Comparison of ENCODE assay signal across 18 cellular contexts in genomic region chr1:147388969-147389368, GRCh38.
DNase-seq lines count a peak whose midpoint lies in the region; ATAC-seq, FAIRE-seq and TF ChIP-seq lines count a peak whose summit lies in the region.
"Had no signal": no experiment of that assay in that cellular context is flagged by ENCODE, and none has a peak within 500 bp of the region (broad histone marks: within the 10 kb centered on the region; RNA-seq: fewer than 3 reads in every experiment).

No MANE protein-coding gene starts in this region.

- H3K27me3 ChIP-seq in GM23248 (replicated peaks; ENCODE audit: insufficient read depth) (no peaks in the 10 kb centered on the region), Panc1 (ENCODE audit: control insufficient read depth, insufficient read depth, low read length) (no peaks in the 10 kb centered on the region), smooth muscle cell (ENCODE audit: low read depth) (no peaks in the 10 kb centered on the region)
- H3K27me3 ChIP-seq: SJCRH30 had no signal

- H3F3A ChIP-seq in GM23248 (ENCODE audit: insufficient read depth), result no peaks in the 10 kb centered on the region
- H3F3A ChIP-seq in smooth muscle cell (ENCODE audit: low read depth), result no peaks in the 10 kb centered on the region

- POLR2A ChIA-PET in Panc1 (lab: Charles Lee), result interaction anchor here (0.6 kb wide), 1 partner anchor 119 kb away, joined by 3 read pairs; no protein-coding TSS in a partner anchor

- no peak for FAIRE-seq in kidney (lab: Jason Lieb, UNC)
- FAIRE-seq: A549, GM19239, H54 had no signal

- H3K4me3 ChIP-seq in GM23248 (no peak overlapping the region), Panc1 (ENCODE audit: low read depth in 2 of 2, low read length in 2 of 2) (no peak overlapping the region), kidney (ENCODE audit: low read length in 2 of 2) (no peak overlapping the region), smooth muscle cell (no peak overlapping the region)
- H3K4me3 ChIP-seq: A549, SJCRH30 had no signal

- H4K20me1 ChIP-seq in GM23248 (ENCODE audit: insufficient read depth), result no peaks in the 10 kb centered on the region
- H4K20me1 ChIP-seq in smooth muscle cell (ENCODE audit: low read depth), result no peaks in the 10 kb centered on the region

- TF ChIP-seq CTCF in Panc1 (IDR thresholded peaks at IDR 0.05), result no peak
- no peak for TF ChIP-seq CTCF in kidney (IDR thresholded peaks at IDR 0.05; ENCODE audit: borderline replicate concordance, extremely low read depth, insufficient read depth)
- TF ChIP-seq CTCF in smooth muscle cell (IDR thresholded peaks at IDR 0.05; ENCODE audit: borderline replicate concordance, insufficient read depth, poor library complexity, severe bottlenecking), result no peak

- H2AFZ ChIP-seq in GM23248 (peak overlapping the region; percentile 55), smooth muscle cell (ENCODE audit: low read depth) (peak overlapping the region; percentile 76)

- intact Hi-C loops in Panc1 (cut with micrococcal nuclease; ENCODE audit: unreplicated experiment), result no loop called here
- intact Hi-C loops in kidney (cut with DNase I), result no loop called here

- DNase-seq in GM23248 (no peak), Panc1 (ENCODE audit: low read depth, low spot score) (no peak), kidney (peak; percentile 59), smooth muscle cell (lab: John Stamatoyannopoulos, UW; ENCODE audit: unreplicated experiment) (no peak), DMS79 treated with DMSO at 0.1 percent for 48 hours (lab: John Stamatoyannopoulos, UW) (no peak)
- DNase-seq: EL, NCI-H1417, NCI-H226, NCI-H524, NCI-H82, SJCRH30 had no signal

- CTCF ChIA-PET in Panc1 (lab: Charles Lee), result interaction anchor here (1.1 to 1.5 kb wide), 3 partner anchors 12 to 115 kb away, joined by 3 to 8 read pairs (median 7); no protein-coding TSS in a partner anchor

- in situ Hi-C loops in GM23248 (cut with MboI), result no loop called here
- in situ Hi-C loops in Panc1 (cut with HindIII; ENCODE audit: low pct_unique_long_range_greater_than_20kb, low sequenced_read_pairs), result no loop called here

- H3K9me2 ChIP-seq in GM23248 (ENCODE audit: insufficient read depth), result no peaks in the 10 kb centered on the region

- no peaks in the 10 kb centered on the region for H3K36me3 ChIP-seq in GM23248 (ENCODE audit: low read depth)
- H3K36me3 ChIP-seq in Panc1 (ENCODE audit: control insufficient read depth, insufficient read depth, low read length), result no peaks in the 10 kb centered on the region
- H3K36me3 ChIP-seq in kidney (ENCODE audit: control insufficient read depth in 1 of 2, insufficient read depth in 2 of 2, low read length in 2 of 2), result no peaks in the 10 kb centered on the region
- H3K36me3 ChIP-seq in smooth muscle cell (ENCODE audit: low read depth), result no peaks in the 10 kb centered on the region
- H3K36me3 ChIP-seq: SJCRH30 had no signal

- H3K79me2 ChIP-seq in GM23248 (ENCODE audit: insufficient read depth) (no peaks in the 10 kb centered on the region), smooth muscle cell (ENCODE audit: low read depth) (no peaks in the 10 kb centered on the region)

- H3K4me2 ChIP-seq in GM23248 (ENCODE audit: unreplicated experiment) (no peak overlapping the region), smooth muscle cell (no peak overlapping the region)
- H3K4me2 ChIP-seq: A549, KMS-11 had no signal

- H3K27ac ChIP-seq in GM23248 (no peak overlapping the region), Panc1 (ENCODE audit: low read length) (no peak overlapping the region), kidney (ENCODE audit: low read depth in 2 of 2, low read length in 2 of 2) (no peak overlapping the region), smooth muscle cell (ENCODE audit: low read depth) (no peak overlapping the region)
- H3K27ac ChIP-seq: A549, KMS-11, SJCRH30 had no signal

- BruUV-seq in Panc1 (replicated peaks; lab: Mats Ljungman, UMichigan), result no TSS peak

- ATAC-seq in Panc1, result peak; percentile 34; the same call in 1 of the 2 replicates
- ATAC-seq in HG03460 (IDR thresholded peaks at IDR 0.05; ENCODE audit: unreplicated experiment), result no peak
- ATAC-seq in HG02759 (IDR thresholded peaks at IDR 0.05; ENCODE audit: unreplicated experiment), result no peak
- no peak for ATAC-seq in HG02642 (IDR thresholded peaks at IDR 0.05; ENCODE audit: poor library complexity, unreplicated experiment)

- WGBS in GM23248 (ENCODE audit: low coverage in 1 of 2, low lambda C conversion rate in 2 of 2, missing lambda C conversion rate in 2 of 2), 2 experiments, result 38 to 64% methylated on average over 4 of the region's 4 CpGs
- 91% methylated on average over 4 of the region's 4 CpGs for WGBS in smooth muscle cell (ENCODE audit: low lambda C conversion rate)

- no peaks in the 10 kb centered on the region for H3K9me3 ChIP-seq in GM23248 (ENCODE audit: low read depth)
- no peaks in the 10 kb centered on the region for H3K9me3 ChIP-seq in Panc1 (ENCODE audit: control insufficient read depth, insufficient read depth, low read depth, low read length)
- peaks cover 0 to 2% of the 10 kb centered on the region in 2 donors for H3K9me3 ChIP-seq in kidney (ENCODE audit: control insufficient read depth in 1 of 2, low read length in 2 of 2)
- no peaks in the 10 kb centered on the region for H3K9me3 ChIP-seq in smooth muscle cell (replicated peaks; ENCODE audit: low read depth)
- H3K9me3 ChIP-seq: A549, SJCRH30 had no signal

- no peaks in the 10 kb centered on the region for H3K4me1 ChIP-seq in GM23248 (ENCODE audit: insufficient read depth)
- no peaks in the 10 kb centered on the region for H3K4me1 ChIP-seq in Panc1 (ENCODE audit: control insufficient read depth, insufficient read depth, low read length)
- no peaks in the 10 kb centered on the region for H3K4me1 ChIP-seq in kidney (ENCODE audit: control insufficient read depth in 1 of 2, insufficient read depth in 1 of 2, low read depth in 1 of 2, low read length in 2 of 2)
- no peaks in the 10 kb centered on the region for H3K4me1 ChIP-seq in smooth muscle cell (ENCODE audit: low read depth)
- H3K4me1 ChIP-seq: A549, SJCRH30 had no signal

- no peak overlapping the region for H3K9ac ChIP-seq in GM23248
- H3K9ac ChIP-seq in kidney (ENCODE audit: low read length in 2 of 2), result no peak overlapping the region
- no peak overlapping the region for H3K9ac ChIP-seq in smooth muscle cell (ENCODE audit: low read depth)
- H3K9ac ChIP-seq: KMS-11 had no signal
